1 cellular context compared by ENCODE assay signal in the genomic region with DNA sequence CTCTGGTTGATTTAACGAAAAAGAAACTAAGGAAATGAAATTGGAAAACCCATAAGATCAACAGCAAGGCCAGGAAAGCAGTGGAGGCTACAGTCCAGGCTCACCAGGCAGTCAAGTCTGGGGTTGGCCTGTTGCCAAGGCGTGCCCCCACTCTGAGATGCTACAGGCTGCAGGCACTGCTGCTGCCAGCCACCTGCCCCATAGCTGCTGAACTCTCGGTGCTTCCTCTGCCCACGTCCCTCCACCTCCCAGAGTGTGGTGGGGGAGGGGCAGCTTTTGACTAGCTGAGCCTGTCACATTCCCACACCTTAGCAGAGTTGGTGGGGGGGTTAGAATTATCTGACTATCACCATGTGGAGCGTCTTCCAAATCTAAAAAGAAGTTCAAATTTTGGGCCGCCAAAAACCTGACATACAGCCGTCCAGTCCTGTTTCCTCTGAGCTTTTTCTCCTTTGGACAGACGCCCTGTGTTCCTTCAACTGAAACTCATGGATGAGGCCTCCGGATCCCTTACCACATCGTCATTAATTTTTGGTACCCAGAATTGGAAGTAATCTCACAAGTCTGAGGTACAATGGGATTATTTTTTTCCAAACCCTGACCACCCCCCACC.
TF ChIP-seq lines count a peak whose summit lies in the region.

No MANE protein-coding gene starts in this region.

TF ChIP-seq in K562, 482 proteins besides CTCF, POLR2A, EP300 and RAD21:
- TF ChIP-seq MTA1 (IDR thresholded peaks at IDR 0.05; ENCODE audit: borderline replicate concordance) = no peak
- peak; percentile 83 for TF ChIP-seq NFIC (IDR thresholded peaks at IDR 0.05)
